Comparison of ENCODE assay signal across 22 cellular contexts in genomic region chr2:30108851-30109250, GRCh38.
"Had no signal": no experiment of that assay in that cellular context is flagged by ENCODE, and none has a peak within 500 bp of the region (broad histone marks: within the 10 kb centered on the region; RNA-seq: fewer than 3 reads in every experiment).

No MANE protein-coding gene starts in this region.

- DNase-seq: Karpas-422, KG1, MG63, NCI-H1092, NCI-H1105 treated with DMSO at 0.1 percent for 48 hours, NCI-H1417 treated with DMSO at 0.1 percent for 48 hours, NCI-H146, NCI-H1694 treated with DMSO at 0.1 percent for 48 hours, NCI-H1930, NCI-H2081, NCI-H2107, NCI-H2171, NCI-H226, NCI-H446, NCI-H510A, NCI-H524 treated with DMSO at 0.1 percent for 48 hours, NCI-H69, NCI-H774, Right ventricle myocardium superior, RPMI8226, SK-N-SH had no signal

- H3K4me2 ChIP-seq: SK-N-SH had no signal

- H3K27ac ChIP-seq: HL-60 had no signal

- H3K9me3 ChIP-seq: MG63, SK-N-SH had no signal

- H3K9ac ChIP-seq: SK-N-SH had no signal

- H3K4me3 ChIP-seq: MG63 had no signal

- H3K27me3 ChIP-seq: MG63 had no signal

- H3K36me3 ChIP-seq: MG63 had no signal
